ENCODE assay signal across 10 cellular contexts in the genomic region with DNA sequence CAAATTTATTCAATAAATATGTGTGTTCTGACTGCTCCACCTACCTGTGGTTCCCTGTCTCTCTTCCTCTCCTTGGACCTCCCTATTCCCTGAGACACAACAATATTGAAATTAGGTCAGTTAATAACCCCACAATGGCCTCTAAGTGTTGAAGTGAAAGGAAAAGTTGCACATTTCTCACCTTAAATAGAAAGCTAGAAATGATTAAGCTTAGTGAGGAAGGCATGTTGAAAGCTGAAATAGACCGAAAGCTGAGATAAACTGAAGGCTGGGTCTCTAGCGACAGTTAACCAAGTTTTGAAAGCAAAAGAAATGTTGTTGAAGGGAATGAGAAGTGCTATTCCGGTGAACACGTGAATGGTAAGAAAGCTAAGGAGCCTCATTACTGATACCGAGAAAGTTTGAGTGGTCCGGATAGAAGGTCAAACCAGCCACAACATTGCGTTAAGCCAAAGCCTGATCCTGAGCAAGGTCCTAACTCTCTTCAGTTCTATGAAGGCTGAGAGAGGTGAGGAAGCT. TPM values are rescaled to one million over a fixed set of nuclear protein-coding genes. Genes with fewer than 3 reads are reported as not detected.
DNase-seq lines count a peak whose midpoint lies in the region; ATAC-seq and TF ChIP-seq lines count a peak whose summit lies in the region.
"Had no signal": no experiment of that assay in that cellular context is flagged by ENCODE, and none has a peak within 500 bp of the region (broad histone marks: within the 10 kb centered on the region; RNA-seq: fewer than 3 reads in every experiment).

No MANE protein-coding gene starts in this region.

- ATAC-seq in HG02870 (IDR thresholded peaks at IDR 0.05; ENCODE audit: unreplicated experiment) (peak; percentile 92), T-helper 17 cell (peak; percentile 60), aorta (ENCODE audit: low FRiP score) (no peak)

- DNase-seq in GM10266 (ENCODE audit: extremely low spot score), result peak; percentile 45
- DNase-seq in GM19240 (ENCODE audit: insufficient read length, low spot score), result peak; percentile 25
- no peak for DNase-seq in T-helper 17 cell
- no peak for DNase-seq in testis
- DNase-seq in aorta, result no peak
- no peak for DNase-seq in KBM-7
- no peak for DNase-seq in neural progenitor cell (ENCODE audit: low spot score)
- DNase-seq: foreskin fibroblast, NCI-H2171 had no signal

- H3K27ac ChIP-seq in testis, result no peak overlapping the region
- H3K27ac ChIP-seq in aorta (ENCODE audit: low read depth in 1 of 2, low read length in 2 of 2), result no peak overlapping the region
- no peak overlapping the region for H3K27ac ChIP-seq in neural progenitor cell

- peaks cover 2% of the 10 kb centered on the region for H3K9me3 Mint-ChIP-seq in neural progenitor cell

- no peaks in the 10 kb centered on the region for H3K9me3 ChIP-seq in T-helper 17 cell (ENCODE audit: control insufficient read depth, low read length, poor library complexity, severe bottlenecking)
- H3K9me3 ChIP-seq in testis, result no peaks in the 10 kb centered on the region
- no peaks in the 10 kb centered on the region for H3K9me3 ChIP-seq in aorta (ENCODE audit: control insufficient read depth, low read length)
- no peaks in the 10 kb centered on the region for H3K9me3 ChIP-seq in neural progenitor cell (ENCODE audit: low read depth)

- H2AFZ ChIP-seq in neural progenitor cell (replicated peaks), result no peak overlapping the region

- peak overlapping the region; percentile 84 for H3K4me3 Mint-ChIP-seq in T-helper 17 cell
- no peak overlapping the region for H3K4me3 Mint-ChIP-seq in neural progenitor cell

- no peak overlapping the region for H3K4me2 ChIP-seq in neural progenitor cell

- H3K4me3 ChIP-seq in testis, result no peak overlapping the region
- H3K4me3 ChIP-seq in aorta (ENCODE audit: low read length in 2 of 2), result no peak overlapping the region
- no peak overlapping the region for H3K4me3 ChIP-seq in neural progenitor cell

- peaks cover 100% of the 10 kb centered on the region for H3K79me2 ChIP-seq in neural progenitor cell (ENCODE audit: low read depth)

- H3K27ac Mint-ChIP-seq in T-helper 17 cell (peak overlapping the region; percentile 94), neural progenitor cell (no peak overlapping the region)

- no peaks in the 10 kb centered on the region for H3K36me3 ChIP-seq in testis (ENCODE audit: low read depth, missing control alignments)
- no peaks in the 10 kb centered on the region for H3K36me3 ChIP-seq in aorta (ENCODE audit: control insufficient read depth in 1 of 2, insufficient read depth in 2 of 2, low read length in 1 of 2)
- no peaks in the 10 kb centered on the region for H3K36me3 ChIP-seq in neural progenitor cell

- H3K27me3 Mint-ChIP-seq in T-helper 17 cell (no peaks in the 10 kb centered on the region), neural progenitor cell (ENCODE audit: insufficient read depth, low read depth) (peaks cover 2% of the 10 kb centered on the region)

- no peaks in the 10 kb centered on the region for H3F3A ChIP-seq in neural progenitor cell (ENCODE audit: low read depth)

- H3K4me1 Mint-ChIP-seq in T-helper 17 cell (peaks cover 29% of the 10 kb centered on the region), neural progenitor cell (peaks cover 20% of the 10 kb centered on the region)

- no peaks in the 10 kb centered on the region for H3K27me3 ChIP-seq in testis
- H3K27me3 ChIP-seq in aorta (ENCODE audit: control insufficient read depth in 1 of 2, insufficient read depth in 2 of 2, low read length in 1 of 2), result no peaks in the 10 kb centered on the region
- H3K27me3 ChIP-seq in neural progenitor cell, result no peaks in the 10 kb centered on the region

- H4K20me1 ChIP-seq in neural progenitor cell (ENCODE audit: low read depth), result peaks cover 33% of the 10 kb centered on the region

- intact Hi-C loops in testis (cut with DNase I; ENCODE audit: low total_unique reads) (no loop called here), aorta (cut with DNase I) (no loop called here)

- H3K4me1 ChIP-seq in testis (peaks cover 15% of the 10 kb centered on the region), aorta (ENCODE audit: control insufficient read depth in 1 of 2, insufficient read depth in 2 of 2, low read length in 2 of 2) (peaks cover 2 to 8% of the 10 kb centered on the region in 2 donors), neural progenitor cell (peaks cover 6% of the 10 kb centered on the region)

- 61 to 70% methylated on average over 7 of the region's 7 CpGs for WGBS in testis, 2 donors
- 22 to 23% methylated on average over 7 of the region's 7 CpGs for WGBS in aorta, 2 donors

- H3K36me3 Mint-ChIP-seq in T-helper 17 cell (ENCODE audit: low read depth) (peaks cover 2% of the 10 kb centered on the region), neural progenitor cell (peaks cover 11% of the 10 kb centered on the region)

- no peak for TF ChIP-seq POLR2A in testis (IDR thresholded peaks at IDR 0.05)

- in situ Hi-C loops in KBM-7 (cut with MboI; ENCODE audit: low pct_unique_long_range_greater_than_20kb, low sequenced_read_pairs), result no loop called here

- no peak for TF ChIP-seq CTCF in GM10266 (IDR thresholded peaks at IDR 0.05; ENCODE audit: control insufficient read depth, insufficient read depth, low read depth, missing control alignments)
- TF ChIP-seq CTCF in testis (IDR thresholded peaks at IDR 0.05), result no peak
- TF ChIP-seq CTCF in neural progenitor cell (IDR thresholded peaks at IDR 0.05), result no peak

- H3K9ac ChIP-seq in neural progenitor cell, result no peak overlapping the region

RNA-seq across cellular contexts. Expression of gene UST, which starts 34.1 kb away (rescaled TPM):
- total RNA-seq in T-helper 17 cell (1 to 10 TPM; 3.8 to 7.3 TPM), testis (10 to 100 TPM; 14.9 to 16.0 TPM), aorta (10 to 100 TPM; 15.6 to 21.5 TPM), neural progenitor cell (ENCODE audit: low replicate concordance) (33.3 and 33.9 TPM in 2 replicates)
- polyA plus RNA-seq in testis (ENCODE audit: insufficient read depth, low read depth, low replicate concordance) (14.9 TPM), aorta (10 to 100 TPM in 1 of 2 donors, 1 to 10 TPM in 1; 8.4 to 12.7 TPM)

Comparison
In these comparisons a context has a peak if more than half of its experiments do, and no peak if none do; other contexts are left out.
1. DNase-seq: peak in GM10266 (single experiment) and GM19240 (single experiment); none in T-helper 17 cell (0 of 3), testis (single experiment), aorta (0 of 2), KBM-7 (single experiment) and neural progenitor cell (single experiment).